3 cellular contexts compared by ENCODE assay signal in genomic region chr9:4503103-4503502, GRCh38.
TF ChIP-seq lines count a peak whose summit lies in the region.

No MANE protein-coding gene starts in this region.

TF ChIP-seq in liver, 16 proteins besides CTCF, POLR2A, EP300 and RAD21:
- TF ChIP-seq NR2F2 (IDR thresholded peaks at IDR 0.05): no peak
- peak; percentile 88 to 94 for TF ChIP-seq RXRA (IDR thresholded peaks at IDR 0.05)
- TF ChIP-seq HNF4G (IDR thresholded peaks at IDR 0.05): peak; percentile 85
- no peak for TF ChIP-seq TAF1 (conservative IDR thresholded peaks at IDR 0.05)
- TF ChIP-seq HNF4A (conservative IDR thresholded peaks at IDR 0.05): peak; percentile 96 to 98
- peak; percentile 73 to 87 for TF ChIP-seq JUND (IDR thresholded peaks at IDR 0.05)
- TF ChIP-seq ZBTB33 (IDR thresholded peaks at IDR 0.05): peak; percentile 87
- peak; percentile 40 for TF ChIP-seq FOXA1 (IDR thresholded peaks at IDR 0.05)
- TF ChIP-seq SP1 (IDR thresholded peaks at IDR 0.05): peak; percentile 89
- TF ChIP-seq ATF3 (IDR thresholded peaks at IDR 0.05): peak; percentile 65
- peak in 1 of 2 donors; percentile 43 for TF ChIP-seq GABPA (IDR thresholded peaks at IDR 0.05 in 1 of 2, conservative IDR thresholded peaks at IDR 0.05 in 1 of 2)
- peak; percentile 94 for TF ChIP-seq MAX (IDR thresholded peaks at IDR 0.05)
- TF ChIP-seq EGR1 (IDR thresholded peaks at IDR 0.05; ENCODE audit: low read depth in 2 of 2): peak in 1 of 2 donors; percentile 78
- TF ChIP-seq REST (IDR thresholded peaks at IDR 0.05): peak; percentile 74
- peak; percentile 89 for TF ChIP-seq YY1 (IDR thresholded peaks at IDR 0.05)
- peak; percentile 68 for TF ChIP-seq FOXA2 (IDR thresholded peaks at IDR 0.05)

TF ChIP-seq in HepG2, 621 proteins besides CTCF, POLR2A, EP300 and RAD21:
- TF ChIP-seq CC2D1A (CRISPR knock-in tag; IDR thresholded peaks at IDR 0.05): no peak
- TF ChIP-seq KDM5B (CRISPR knock-in tag; IDR thresholded peaks at IDR 0.05; ENCODE audit: borderline replicate concordance): no peak
- TF ChIP-seq TSC22D2 (CRISPR knock-in tag; IDR thresholded peaks at IDR 0.05; ENCODE audit: borderline replicate concordance): no peak
- no peak for TF ChIP-seq SKI (IDR thresholded peaks at IDR 0.05; ENCODE audit: partially characterized antibody)
- no peak for TF ChIP-seq RFX3 (CRISPR knock-in tag; IDR thresholded peaks at IDR 0.05)
- TF ChIP-seq MYNN (CRISPR knock-in tag; IDR thresholded peaks at IDR 0.05; ENCODE audit: low read depth): no peak
- no peak for TF ChIP-seq SIX1 (CRISPR knock-in tag; IDR thresholded peaks at IDR 0.05; ENCODE audit: borderline replicate concordance)
- TF ChIP-seq MLLT10 (CRISPR knock-in tag; IDR thresholded peaks at IDR 0.05): no peak
- no peak for TF ChIP-seq THAP11 (CRISPR knock-in tag; IDR thresholded peaks at IDR 0.05)
TF ChIP-seq in HepG2: peak in this region for 0.

TF ChIP-seq in GM12878, 131 proteins besides CTCF, POLR2A, EP300 and RAD21:
- no peak for TF ChIP-seq ZNF274 (IDR thresholded peaks at IDR 0.05; ENCODE audit: insufficient read depth, insufficient read length)
- no peak for TF ChIP-seq RB1 (IDR thresholded peaks at IDR 0.05; ENCODE audit: borderline replicate concordance)
- no peak for TF ChIP-seq RUNX3 (IDR thresholded peaks at IDR 0.05; ENCODE audit: low read length)
- TF ChIP-seq MAX (IDR thresholded peaks at IDR 0.05; ENCODE audit: low read depth, low read length): no peak
- no peak for TF ChIP-seq TCF12 (IDR thresholded peaks at IDR 0.05; ENCODE audit: low read depth, low read length)
- no peak for TF ChIP-seq NRF1 (conservative IDR thresholded peaks at IDR 0.05; ENCODE audit: low read depth, low read length)
- no peak for TF ChIP-seq NFYA (IDR thresholded peaks at IDR 0.05; ENCODE audit: borderline replicate concordance, low read depth, low read length)
- TF ChIP-seq RBBP5 (conservative IDR thresholded peaks at IDR 0.05): no peak
- no peak for TF ChIP-seq FOS (IDR thresholded peaks at IDR 0.05; ENCODE audit: borderline replicate concordance, extremely low read depth, insufficient read length)
- TF ChIP-seq STAT3 (IDR thresholded peaks at IDR 0.05; ENCODE audit: low read depth, low read length): no peak
- TF ChIP-seq EZH2 (IDR thresholded peaks at IDR 0.05; ENCODE audit: borderline replicate concordance, control insufficient read depth, low read depth, low read length): no peak
- TF ChIP-seq NFIC (IDR thresholded peaks at IDR 0.05; ENCODE audit: low read depth, low read length): no peak
- no peak for TF ChIP-seq IRF3 (IDR thresholded peaks at IDR 0.05)
- no peak for TF ChIP-seq MTA3 (IDR thresholded peaks at IDR 0.05; ENCODE audit: borderline replicate concordance, low read length)
- TF ChIP-seq HDAC6 (IDR thresholded peaks at IDR 0.05; ENCODE audit: unreplicated experiment): no peak
- TF ChIP-seq IRF4 (IDR thresholded peaks at IDR 0.05; ENCODE audit: low read depth, low read length): no peak
